Comparison of ENCODE assay signal across 9 cellular contexts in the genomic region with DNA sequence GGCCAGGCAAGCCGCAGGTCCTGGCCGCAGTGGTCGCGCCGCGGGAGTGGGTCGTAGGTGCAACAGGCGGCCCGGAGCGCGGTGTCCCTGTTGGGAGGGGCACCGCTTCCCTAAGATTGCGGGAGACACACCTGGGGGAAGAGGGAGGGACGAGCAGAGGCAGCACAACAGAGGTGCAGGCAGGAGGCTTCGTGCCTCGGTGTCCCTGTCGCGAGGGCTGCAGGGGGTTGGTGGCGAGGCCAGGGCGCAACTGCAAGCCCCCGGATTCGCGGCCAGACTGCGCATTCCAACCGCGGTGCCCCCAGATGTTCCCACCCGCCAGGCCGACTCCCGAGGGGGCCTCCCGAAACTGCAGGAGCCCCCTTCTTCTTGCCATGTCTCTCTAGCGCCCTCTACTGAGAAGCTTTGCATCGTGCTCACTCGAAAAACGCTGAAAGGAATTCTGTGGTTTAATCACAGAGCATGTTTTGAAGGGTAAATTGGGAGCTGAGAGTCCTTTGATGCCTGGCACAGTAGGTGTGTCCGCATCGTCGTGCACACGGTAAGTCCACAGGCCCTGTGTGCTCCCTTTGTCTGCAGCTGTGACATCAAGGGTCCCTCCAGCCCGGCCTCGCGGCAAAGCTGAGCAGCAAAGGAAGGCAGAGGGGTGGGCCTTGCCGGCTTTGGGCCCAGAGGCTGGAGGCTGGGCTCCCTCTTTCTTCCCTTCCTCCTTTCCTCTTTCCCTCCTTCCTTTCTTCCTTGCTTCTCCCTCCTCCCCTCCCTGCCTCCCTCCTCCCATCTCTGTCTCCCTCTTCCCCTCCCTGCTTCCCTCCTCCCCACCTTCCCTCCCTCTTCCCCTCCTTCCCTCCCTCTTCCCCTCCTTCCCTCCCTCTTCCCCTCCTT. TPM values are rescaled to one million over a fixed set of nuclear protein-coding genes. Genes with fewer than 3 reads are reported as not detected.
DNase-seq lines count a peak whose midpoint lies in the region; ATAC-seq, FAIRE-seq and TF ChIP-seq lines count a peak whose summit lies in the region.
"Had no signal": no experiment of that assay in that cellular context is flagged by ENCODE, and none has a peak within 500 bp of the region (broad histone marks: within the 10 kb centered on the region; RNA-seq: fewer than 3 reads in every experiment).

No MANE protein-coding gene starts in this region.

- H3K4me1 Mint-ChIP-seq in glutamatergic neuron (ENCODE audit: low read depth, unreplicated experiment) (peaks cover 2% of the 10 kb centered on the region), T-helper 17 cell (no peaks in the 10 kb centered on the region)

- H3K9me3 Mint-ChIP-seq in glutamatergic neuron (ENCODE audit: unreplicated experiment), result peaks cover 2% of the 10 kb centered on the region

- no peak for TF ChIP-seq POLR2A in heart left ventricle (IDR thresholded peaks at IDR 0.05)

- H3K36me3 ChIP-seq in heart left ventricle, result no peaks in the 10 kb centered on the region

- peaks cover 0 to 5% (median 0%) of the 10 kb centered on the region in 12 donors for H3K4me1 ChIP-seq in heart left ventricle

- H3K36me3 Mint-ChIP-seq in glutamatergic neuron (ENCODE audit: unreplicated experiment) (peaks cover 4% of the 10 kb centered on the region), T-helper 17 cell (ENCODE audit: low read depth) (no peaks in the 10 kb centered on the region)

- peaks cover 0 to 19% (median 9%) of the 10 kb centered on the region in 9 donors for H3K27me3 ChIP-seq in heart left ventricle

- H3K27ac Mint-ChIP-seq in glutamatergic neuron (ENCODE audit: unreplicated experiment), result no peak overlapping the region
- no peak overlapping the region for H3K27ac Mint-ChIP-seq in T-helper 17 cell

- no peak for DNase-seq in heart left ventricle
- DNase-seq in left ventricle myocardium superior, result no peak
- peak; percentile 7 for DNase-seq in RPMI8226
- DNase-seq in glutamatergic neuron, result peak; percentile 31
- DNase-seq in urothelium cell line (ENCODE audit: low spot score), result peak; percentile 40
- no peak for DNase-seq in T-helper 17 cell
- DNase-seq in activated CD8-positive, alpha-beta memory T cell treated with anti-CD3 and anti-CD28 coated beads, Interleukin-2, amount 50 U/mL, for 48 hours, result no peak
- no peak for DNase-seq in LoVo (ENCODE audit: low spot score)

- no peak for FAIRE-seq in urothelium cell line (lab: Jason Lieb, UNC)
- FAIRE-seq: G401.6 had no signal

- TF ChIP-seq CTCF in heart left ventricle (IDR thresholded peaks at IDR 0.05) (peak in 11 of 12 donors; percentile 13 to 51 (median 36)), glutamatergic neuron (IDR thresholded peaks at IDR 0.05; ENCODE audit: partially characterized antibody, unreplicated experiment) (peak; percentile 67)

- H3K4me3 Mint-ChIP-seq in glutamatergic neuron (ENCODE audit: unreplicated experiment) (no peak overlapping the region), T-helper 17 cell (no peak overlapping the region)

- WGBS in heart left ventricle, 4 donors, result 30 to 40% (median 35%) methylated on average over 13 to 42 of the region's 42 CpGs

- H3K9me3 ChIP-seq in heart left ventricle (no peaks in the 10 kb centered on the region), T-helper 17 cell (ENCODE audit: control insufficient read depth, low read length, poor library complexity, severe bottlenecking) (no peaks in the 10 kb centered on the region)

- ATAC-seq in heart left ventricle (no peak), left ventricle myocardium superior (no peak), T-helper 17 cell (no peak)

- intact Hi-C loops in heart left ventricle (cut with DNase I), result loop anchor here in 2 of 10 donors (2.0 to 5.0 kb wide), 2 partner anchors 38 to 136 kb away; no protein-coding TSS in a partner anchor
- intact Hi-C loops in left ventricle myocardium superior (cut with micrococcal nuclease), result no loop called here

- H3K27me3 Mint-ChIP-seq in glutamatergic neuron (ENCODE audit: unreplicated experiment) (no peaks in the 10 kb centered on the region), T-helper 17 cell (no peaks in the 10 kb centered on the region)

- no peak overlapping the region for H3K27ac ChIP-seq in heart left ventricle

- no peak overlapping the region for H3K4me3 ChIP-seq in heart left ventricle

RNA-seq across cellular contexts. Expression of a gene that starts 6.2 kb away (rescaled TPM):
- total RNA-seq in heart left ventricle (not detected), left ventricle myocardium superior (not detected), glutamatergic neuron (ENCODE audit: unreplicated experiment) (not detected), T-helper 17 cell (not detected)
- not detected for polyA plus RNA-seq in heart left ventricle

Comparison
In these comparisons a context has a peak if more than half of its experiments do, and no peak if none do; other contexts are left out.
1. DNase-seq: peak in RPMI8226 (single experiment), glutamatergic neuron (single experiment) and urothelium cell line (single experiment); none in heart left ventricle (0 of 5), left ventricle myocardium superior (single experiment), T-helper 17 cell (0 of 3), activated CD8-positive, alpha-beta memory T cell treated with anti-CD3 and anti-CD28 coated beads, Interleukin-2, amount 50 U/mL, for 48 hours (single experiment) and LoVo (single experiment).